ENCODE assay signal across 8 cellular contexts in the genomic region with DNA sequence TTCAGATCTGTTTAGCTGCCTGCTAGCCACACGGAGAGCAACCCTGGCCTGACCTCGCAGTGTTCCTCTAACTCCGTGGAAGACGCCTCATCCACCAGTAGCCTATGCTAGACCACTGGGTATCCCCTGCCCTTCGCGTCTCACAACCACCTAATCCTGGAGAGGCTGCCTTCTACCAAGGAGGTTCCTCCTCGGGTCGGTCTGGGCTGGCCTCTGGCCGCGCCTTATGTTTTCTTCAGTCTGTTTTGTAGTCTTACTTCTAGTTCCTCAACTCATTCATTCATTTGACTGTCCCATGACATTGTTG. TPM values are rescaled to one million over a fixed set of nuclear protein-coding genes. Genes with fewer than 3 reads are reported as not detected.
DNase-seq lines count a peak whose midpoint lies in the region; ATAC-seq and TF ChIP-seq lines count a peak whose summit lies in the region.

No MANE protein-coding gene starts in this region.

- CTCF ChIA-PET in Caco-2 (lab: Charles Lee) (interaction anchor here (1.3 to 3.0 kb wide), 3 partner anchors 21 to 33 kb away, joined by 4 to 19 read pairs (median 6); a partner anchor contains a TSS), PC-3 (lab: Charles Lee) (no interaction called here)

- DNase-seq in Caco-2 (no peak), PC-3 (peak; percentile 7), endothelial cell (ENCODE audit: low spot score) (no peak), NCI-H510A (lab: John Stamatoyannopoulos, UW) (no peak)

- H4K20me1 ChIP-seq in PC-3 (ENCODE audit: low read length): no peaks in the 10 kb centered on the region

- POLR2A ChIA-PET in Caco-2 (lab: Charles Lee): interaction anchor here (0.7 to 2.0 kb wide), 7 partner anchors 10 to 37 kb away, joined by 3 to 6 read pairs (median 5); a partner anchor contains a TSS
- POLR2A ChIA-PET in PC-3 (lab: Charles Lee; ENCODE audit: unreplicated experiment): no interaction called here

- H3K9me2 ChIP-seq in PC-3 (replicated peaks; ENCODE audit: low read length): no peaks in the 10 kb centered on the region

- peaks cover 15% of the 10 kb centered on the region for H3K36me3 Mint-ChIP-seq in Caco-2 (ENCODE audit: insufficient read depth, unreplicated experiment)
- peaks cover 16% of the 10 kb centered on the region for H3K36me3 Mint-ChIP-seq in endothelial cell (ENCODE audit: low read depth, unreplicated experiment)

- H3K9ac ChIP-seq in PC-3 (ENCODE audit: low read length): peak overlapping the region; percentile 85

- H3K27me3 Mint-ChIP-seq in Caco-2 (ENCODE audit: insufficient read depth, unreplicated experiment) (no peaks in the 10 kb centered on the region), endothelial cell (ENCODE audit: unreplicated experiment) (peaks cover 14% of the 10 kb centered on the region)

- intact Hi-C loops in Caco-2 (cut with micrococcal nuclease; ENCODE audit: unreplicated experiment): loop anchor here (1.0 to 5.0 kb wide), 2 partner anchors 22 to 34 kb away; a partner anchor contains a TSS
- intact Hi-C loops in PC-3 (cut with micrococcal nuclease): no loop called here

- H3K4me1 Mint-ChIP-seq in Caco-2 (ENCODE audit: low read depth, unreplicated experiment): peaks cover 8% of the 10 kb centered on the region
- H3K4me1 Mint-ChIP-seq in endothelial cell (ENCODE audit: unreplicated experiment): peaks cover 26% of the 10 kb centered on the region

- TF ChIP-seq CTCF in Caco-2 (IDR thresholded peaks at IDR 0.05; ENCODE audit: insufficient read depth in 1 of 2, low read depth in 1 of 2, low read length in 1 of 2, severe bottlenecking in 1 of 2, unreplicated experiment in 1 of 2) (no peak), PC-3 (conservative IDR thresholded peaks at IDR 0.05; ENCODE audit: low read depth, low read length) (no peak), endothelial cell (IDR thresholded peaks at IDR 0.05; ENCODE audit: unreplicated experiment) (no peak), neutrophil (IDR thresholded peaks at IDR 0.05) (no peak)

- H2AFZ ChIP-seq in PC-3 (ENCODE audit: low read length): peak overlapping the region; percentile 94

- ATAC-seq in PC-3 (no peak), GM21723 (IDR thresholded peaks at IDR 0.05; ENCODE audit: unreplicated experiment) (no peak), HG02852 (IDR thresholded peaks at IDR 0.05; ENCODE audit: unreplicated experiment) (no peak), HG03045 (IDR thresholded peaks at IDR 0.05; ENCODE audit: unreplicated experiment) (no peak)

- H3K4me3 ChIP-seq in Caco-2 (ENCODE audit: low read depth, low read length): peak overlapping the region; percentile 60
- H3K4me3 ChIP-seq in PC-3 (ENCODE audit: low read length): peak overlapping the region; percentile 83
- H3K4me3 ChIP-seq in neutrophil (ENCODE audit: low read depth in 1 of 2, low read length in 1 of 2): peak overlapping the region; percentile 67 to 92

- H3K9me3 ChIP-seq in Caco-2: no peaks in the 10 kb centered on the region
- no peaks in the 10 kb centered on the region for H3K9me3 ChIP-seq in PC-3 (ENCODE audit: low read length)
- H3K9me3 ChIP-seq in neutrophil: no peaks in the 10 kb centered on the region

- H3K27me3 ChIP-seq in Caco-2 (replicated peaks; ENCODE audit: control insufficient read depth, insufficient read depth, low read length) (no peaks in the 10 kb centered on the region), PC-3 (ENCODE audit: low read length) (no peaks in the 10 kb centered on the region), neutrophil (peaks cover 27% of the 10 kb centered on the region)

- H3K79me2 ChIP-seq in PC-3 (ENCODE audit: low read length): no peaks in the 10 kb centered on the region

- peak overlapping the region; percentile 80 for H3K4me3 Mint-ChIP-seq in Caco-2 (ENCODE audit: unreplicated experiment)
- peak overlapping the region; percentile 93 for H3K4me3 Mint-ChIP-seq in endothelial cell (ENCODE audit: unreplicated experiment)

- peak overlapping the region; percentile 88 for H3K4me2 ChIP-seq in PC-3 (ENCODE audit: low read length)

- H3K27ac ChIP-seq in PC-3 (ENCODE audit: low read length): peak overlapping the region; percentile 56
- peak overlapping the region; percentile 19 for H3K27ac ChIP-seq in neutrophil

- peaks cover 32% of the 10 kb centered on the region for H3K4me1 ChIP-seq in Caco-2
- H3K4me1 ChIP-seq in PC-3 (ENCODE audit: insufficient read depth, low read length): peaks cover 40% of the 10 kb centered on the region
- peaks cover 10 to 16% of the 10 kb centered on the region in 2 experiments for H3K4me1 ChIP-seq in neutrophil (ENCODE audit: control insufficient read depth in 1 of 2, insufficient read depth in 1 of 2, low read depth in 1 of 2, low read length in 1 of 2)

- H3K9me3 Mint-ChIP-seq in Caco-2 (ENCODE audit: unreplicated experiment) (no peaks in the 10 kb centered on the region), endothelial cell (ENCODE audit: unreplicated experiment) (no peaks in the 10 kb centered on the region)

- H3K27ac Mint-ChIP-seq in Caco-2 (ENCODE audit: unreplicated experiment): peak overlapping the region; percentile 95
- H3K27ac Mint-ChIP-seq in endothelial cell (ENCODE audit: unreplicated experiment): peak overlapping the region; percentile 95

- no peaks in the 10 kb centered on the region for H3F3A ChIP-seq in PC-3 (ENCODE audit: low read length, unreplicated experiment)

- H3K36me3 ChIP-seq in Caco-2 (ENCODE audit: control insufficient read depth, insufficient read depth, low read length) (no peaks in the 10 kb centered on the region), PC-3 (ENCODE audit: low read depth, low read length) (0 out of 2 replicates have a peak, but pooled peaks cover under 1% of the 10 kb centered on the region), neutrophil (peaks cover 13% of the 10 kb centered on the region)

- no TSS peak for BruUV-seq in Caco-2 (replicated peaks; lab: Mats Ljungman, UMichigan)
- no TSS peak for BruUV-seq in PC-3 (replicated peaks; lab: Mats Ljungman, UMichigan)

RNA-seq across cellular contexts. Expression of a gene that starts 1.6 kb away (rescaled TPM):
- total RNA-seq in Caco-2 (2022): 21.8 and 26.5 TPM in 2 replicates
- 7.0 and 10.4 TPM in 2 replicates for total RNA-seq in PC-3 (2014; rRNA removed)
- total RNA-seq in endothelial cell (ENCODE audit: unreplicated experiment): 173 TPM

RNA-seq across cellular contexts. Expression of a gene that starts 17.6 kb away (rescaled TPM):
- total RNA-seq in Caco-2 (2022) (not detected in 2 replicates), PC-3 (2014; rRNA removed) (7.7 and 11.2 TPM in 2 replicates), endothelial cell (ENCODE audit: unreplicated experiment) (1.5 TPM)

RNA-seq across cellular contexts. Expression of a gene that starts 26.3 kb away (rescaled TPM):
- total RNA-seq in Caco-2 (2022): 31.4 and 32.8 TPM in 2 replicates
- 2.6 and 4.1 TPM in 2 replicates for total RNA-seq in PC-3 (2014; rRNA removed)
- 1.4 TPM for total RNA-seq in endothelial cell (ENCODE audit: unreplicated experiment)

RNA-seq across cellular contexts. Expression of a gene that starts 33.2 kb away (rescaled TPM):
- 11.8 and 12.1 TPM in 2 replicates for total RNA-seq in Caco-2 (2022)
- total RNA-seq in PC-3 (2014; rRNA removed): 34.9 and 37.0 TPM in 2 replicates
- 13.5 TPM for total RNA-seq in endothelial cell (ENCODE audit: unreplicated experiment)

RNA-seq across cellular contexts. Expression of a gene that starts 33.5 kb away (rescaled TPM):
- total RNA-seq in Caco-2 (2022) (10,161 and 10,726 TPM in 2 replicates), PC-3 (2014; rRNA removed) (23,421 and 36,790 TPM in 2 replicates), endothelial cell (ENCODE audit: unreplicated experiment) (32,961 TPM)
